ENCODE assay signal across 8 cellular contexts in the genomic region with DNA sequence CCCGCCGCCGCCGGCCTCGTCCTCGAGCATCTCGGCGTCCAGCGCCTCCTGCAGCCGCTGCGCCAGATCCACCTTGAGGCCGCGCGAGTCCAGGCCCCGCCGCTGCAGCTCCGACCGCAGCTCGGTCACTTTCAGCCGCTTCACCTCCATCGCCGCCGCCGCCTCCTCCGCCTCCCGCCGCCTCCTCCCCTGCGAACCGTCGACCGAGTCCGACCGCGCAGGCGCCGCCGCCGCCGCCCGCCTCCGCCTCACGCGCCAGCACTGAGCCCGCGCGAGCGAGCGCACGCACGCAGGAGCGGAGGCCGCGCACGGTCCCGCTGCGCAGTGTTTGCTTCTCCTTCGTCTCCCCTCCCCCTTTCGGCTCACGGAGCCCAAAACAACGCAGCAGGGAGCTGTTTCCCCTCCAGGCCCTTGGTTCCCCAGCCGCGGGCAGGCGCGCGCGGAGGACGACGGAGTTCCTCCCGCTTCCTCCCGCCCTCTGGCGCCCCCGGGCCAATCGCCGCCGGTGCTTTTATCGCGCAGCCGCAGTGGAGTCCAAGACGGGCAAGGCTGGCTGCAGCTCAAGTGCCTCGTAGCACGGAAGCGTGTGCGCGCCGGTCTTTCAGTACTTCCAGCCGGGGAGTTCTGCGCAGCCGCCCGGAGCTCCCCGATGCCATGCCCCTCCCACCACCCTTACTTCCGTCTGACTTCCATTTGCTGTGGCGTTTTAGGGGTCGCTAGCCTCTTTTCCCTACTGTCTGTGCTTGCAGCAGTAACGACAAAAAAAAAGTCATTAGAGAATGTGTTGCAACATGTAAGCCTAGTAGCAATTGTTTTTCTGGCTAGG. TPM values are rescaled to one million over a fixed set of nuclear protein-coding genes. Genes with fewer than 3 reads are reported as not detected.
DNase-seq lines count a peak whose midpoint lies in the region; ATAC-seq, FAIRE-seq and TF ChIP-seq lines count a peak whose summit lies in the region.

A gene (minus strand): TSS at position 451 of the 826 bp plus-strand sequence. CDS start 301 bp downstream, at position 150.

- peak within 1 kb of the TSS; percentile 93 to 99 (median 94) for H3K27ac Mint-ChIP-seq in immature natural killer cell

- FAIRE-seq in bronchial epithelial cell (lab: Jason Lieb, UNC), result no peak

- H3K27me3 ChIP-seq in AG04450 (ENCODE audit: control insufficient read depth, insufficient read depth, low read length), result no peaks in the 10 kb centered on the region
- H3K27me3 ChIP-seq in bronchial epithelial cell (ENCODE audit: control insufficient read depth, insufficient read depth, low read length), result no peaks in the 10 kb centered on the region
- no peaks in the 10 kb centered on the region for H3K27me3 ChIP-seq in spleen (replicated peaks in 1 of 7)

- TF ChIP-seq POLR2A in spleen (IDR thresholded peaks at IDR 0.05), result peak in 1 of 3 donors; percentile 89

- DNase-seq in AG04450 (ENCODE audit: low read depth, low spot score) (peak; percentile 99), NCI-H2227 treated with DMSO at 0.1 percent for 48 hours (lab: John Stamatoyannopoulos, UW) (peak; percentile 99), bronchial epithelial cell (ENCODE audit: low read depth) (peak; percentile 93), immature natural killer cell (peak; percentile 99), spleen (peak; percentile 100)

- peaks cover 56 to 65% of the 10 kb centered on the region in 2 donors for H3K4me1 Mint-ChIP-seq in immature natural killer cell

- H3K27ac ChIP-seq in AG04450 (ENCODE audit: low read depth, low read length), result peak within 1 kb of the TSS; percentile 98
- H3K27ac ChIP-seq in spleen, result peak within 1 kb of the TSS; percentile 78 to 98 (median 96)

- H3K9me3 Mint-ChIP-seq in immature natural killer cell, result no peaks in the 10 kb centered on the region

- intact Hi-C loops in spleen (cut with DNase I; ENCODE audit: low total_unique reads), result no loop called here

- H3K9me3 ChIP-seq in AG04450 (ENCODE audit: control insufficient read depth, insufficient read depth, low read length), result no peaks in the 10 kb centered on the region; the same call in 1 of the 2 replicates
- no peaks in the 10 kb centered on the region for H3K9me3 ChIP-seq in spleen

- peak; percentile 70 for ATAC-seq in GM18907 (IDR thresholded peaks at IDR 0.05; ENCODE audit: unreplicated experiment)
- peak; percentile 62 for ATAC-seq in HG03159 (IDR thresholded peaks at IDR 0.05; ENCODE audit: unreplicated experiment)

- TF ChIP-seq CTCF in AG04450 (IDR thresholded peaks at IDR 0.05; ENCODE audit: low read depth, low read length) (0 out of 2 replicates have a peak, but pooled peaks have one; percentile 11), WI38 (IDR thresholded peaks at IDR 0.05; ENCODE audit: low read depth, low read length) (no peak), bronchial epithelial cell (IDR thresholded peaks at IDR 0.05; ENCODE audit: insufficient read depth, low read length, severe bottlenecking) (no peak), spleen (IDR thresholded peaks at IDR 0.05 in 8 of 11, conservative IDR thresholded peaks at IDR 0.05 in 3 of 11) (peak in 4 of 11 experiments; percentile 11 to 30 (median 20))

- H3K4me3 ChIP-seq in AG04450 (ENCODE audit: low read depth, low read length) (peak within 1 kb of the TSS; percentile 99), WI38 (ENCODE audit: low read depth, low read length) (peak within 1 kb of the TSS; percentile 83), bronchial epithelial cell (ENCODE audit: low read depth, low read length) (peak within 1 kb of the TSS; percentile 92), spleen (peak within 1 kb of the TSS; percentile 73 to 99 (median 94))

- peaks cover 5 to 25% (median 21%) of the 10 kb centered on the region in 3 donors for H3K36me3 Mint-ChIP-seq in immature natural killer cell

- H3K4me1 ChIP-seq in spleen, result peaks cover 30 to 81% (median 66%) of the 10 kb centered on the region in 6 donors

- CTCF ChIA-PET in AG04450 (lab: Charles Lee), result interaction anchor here (0.5 to 1.8 kb wide), 5 partner anchors 21 to 59 kb away, joined by 3 to 6 read pairs (median 3); no protein-coding TSS in a partner anchor

- peaks cover 13 to 19% (median 15%) of the 10 kb centered on the region in 3 donors for H3K27me3 Mint-ChIP-seq in immature natural killer cell (ENCODE audit: low read depth in 3 of 3)

- H3K36me3 ChIP-seq in bronchial epithelial cell (ENCODE audit: control insufficient read depth, insufficient read depth, low read length), result peaks cover 11% of the 10 kb centered on the region
- H3K36me3 ChIP-seq in spleen, result peaks cover 7 to 46% (median 19%) of the 10 kb centered on the region in 6 donors

- POLR2A ChIA-PET in AG04450 (lab: Yijun Ruan, JAX), result interaction anchor here (0.5 to 3.7 kb wide), 31 partner anchors 12 to 1628 kb away, joined by 3 to 41 read pairs (median 4); a partner anchor contains a TSS

- 0 to 1% (median 0%) methylated on average over 43 to 94 of the region's 94 CpGs for WGBS in spleen, 5 donors

- H3K4me3 Mint-ChIP-seq in immature natural killer cell, result peak within 1 kb of the TSS; percentile 82 to 98 (median 96)

RNA-seq across cellular contexts. Expression of the gene that starts here (rescaled TPM):
- polyA plus RNA-seq in AG04450 (2011; rRNA removed) (26.6 and 28.2 TPM in 2 replicates), immature natural killer cell (1 to 10 TPM in 2 of 3 donors, under 1 TPM in 1; 0.97 to 4.8 (median 1.1) TPM), spleen (10 to 100 TPM; 26.4 to 37.1 (median 29.3) TPM)
- polyA minus RNA-seq in AG04450 (2011; rRNA and poly(A)+ RNA removed), result 20.5 and 21.6 TPM in 2 replicates
- total RNA-seq in bronchial epithelial cell (9.2 and 15.2 TPM in 2 replicates), spleen (10 to 100 TPM; 39.3 to 62.8 (median 48.5) TPM)

Comparison
In these comparisons a context has a peak if more than half of its experiments do, and no peak if none do; other contexts are left out.
1. Peak in every context shown above with its lines: DNase-seq, ATAC-seq, H3K4me3 ChIP-seq and H3K27ac ChIP-seq.